In genomic region chr6:10658910-10659696, GRCh38 we compare ENCODE assay signal across 14 cellular contexts. TPM values are rescaled to one million over a fixed set of nuclear protein-coding genes. Genes with fewer than 3 reads are reported as not detected.
DNase-seq lines count a peak whose midpoint lies in the region; ATAC-seq, FAIRE-seq and TF ChIP-seq lines count a peak whose summit lies in the region.
"Had no signal": no experiment of that assay in that cellular context is flagged by ENCODE, and none has a peak within 500 bp of the region (broad histone marks: within the 10 kb centered on the region; RNA-seq: fewer than 3 reads in every experiment).

No MANE protein-coding gene starts in this region.

- no peak overlapping the region for H3K27ac Mint-ChIP-seq in naive B cell

- no peaks in the 10 kb centered on the region for H3K27me3 ChIP-seq in brain microvascular endothelial cell (replicated peaks)
- H3K27me3 ChIP-seq: right lobe of liver had no signal

- TF ChIP-seq CTCF in brain microvascular endothelial cell (IDR thresholded peaks at IDR 0.05; ENCODE audit: low read depth, low read length, missing control alignments) (no peak), D721Med (IDR thresholded peaks at IDR 0.05; ENCODE audit: insufficient read depth, missing control alignments) (no peak)

- FAIRE-seq in D721Med (lab: Jason Lieb, UNC) = no peak

- peaks cover 0 to 3% (median 0%) of the 10 kb centered on the region in 7 donors for H3K9me3 Mint-ChIP-seq in naive B cell

- H3K36me3 ChIP-seq in brain microvascular endothelial cell (replicated peaks) = no peaks in the 10 kb centered on the region
- H3K36me3 ChIP-seq: right lobe of liver had no signal

- ATAC-seq in GM18511 (IDR thresholded peaks at IDR 0.05; ENCODE audit: unreplicated experiment) (peak; percentile 11), naive B cell (ENCODE audit: low read depth in 2 of 2) (no peak), HG02970 (IDR thresholded peaks at IDR 0.05; ENCODE audit: low FRiP score, unreplicated experiment) (no peak)
- ATAC-seq: right lobe of liver had no signal

- peak overlapping the region in 6 of 8 donors; percentile 6 to 85 (median 58) for H3K4me3 Mint-ChIP-seq in naive B cell

- DNase-seq in ACHN (peak; percentile 19), brain microvascular endothelial cell (no peak), naive B cell (no peak), NCI-H2227 (lab: John Stamatoyannopoulos, UW; ENCODE audit: unreplicated experiment) (no peak), D721Med (ENCODE audit: insufficient read length, low spot score) (no peak)
- DNase-seq in stimulated activated naive CD4-positive, alpha-beta T cell treated with Interleukin-2 at 50 U/mL for 16 hours (lab: John Stamatoyannopoulos, UW) = no peak
- DNase-seq: activated CD4-positive, alpha-beta T cell treated with anti-CD3 and anti-CD28 coated beads for 48 hours; caudate nucleus; EL; Kasumi-1; right lobe of liver; stimulated activated naive CD4-positive, alpha-beta T cell had no signal

- peaks cover 5 to 15% (median 14%) of the 10 kb centered on the region in 3 donors for H3K4me1 Mint-ChIP-seq in naive B cell

- H3K27ac ChIP-seq in brain microvascular endothelial cell = no peak overlapping the region
- H3K27ac ChIP-seq: right lobe of liver had no signal

- peaks cover 12 to 28% (median 19%) of the 10 kb centered on the region in 3 donors for H3K27me3 Mint-ChIP-seq in naive B cell

- H3K36me3 Mint-ChIP-seq in naive B cell = no peaks in the 10 kb centered on the region

- H3K4me3 ChIP-seq in brain microvascular endothelial cell (ENCODE audit: low read depth, low read length) = peak overlapping the region; percentile 34

- in situ Hi-C loops in ACHN (cut with HindIII; ENCODE audit: low pct_ligation_motif_present, low pct_unique_long_range_greater_than_20kb, low sequenced_read_pairs) = no loop called here
- in situ Hi-C loops in brain microvascular endothelial cell (cut with HindIII; ENCODE audit: low pct_ligation_motif_present, low sequenced_read_pairs) = no loop called here

RNA-seq across cellular contexts. Expression of gene C6orf52, which starts 35.3 kb away (rescaled TPM):
- polyA plus RNA-seq in naive B cell (ENCODE audit: low read depth in 6 of 6) = 1 to 10 TPM in 2 of 6 donors, under 1 TPM in 1, not detected in 3; 0.96 to 1.6 (median 1.1) TPM

RNA-seq across cellular contexts. Expression of gene PAK1IP1, which starts 35.7 kb away (rescaled TPM):
- 10 to 100 TPM; 10.5 to 16.2 (median 12.7) TPM for polyA plus RNA-seq in naive B cell (ENCODE audit: low read depth in 6 of 6)
